In genomic region chr14:21308479-21309237, GRCh38 we compare ENCODE assay signal across 8 cellular contexts.
DNase-seq lines count a peak whose midpoint lies in the region; ATAC-seq and TF ChIP-seq lines count a peak whose summit lies in the region.

No MANE protein-coding gene starts in this region.

- no peak for TF ChIP-seq CTCF in foreskin fibroblast (IDR thresholded peaks at IDR 0.05; ENCODE audit: low read depth, low read length)

- no peak overlapping the region for H3K27ac ChIP-seq in stomach smooth muscle (ENCODE audit: low read length)

- H3K4me1 ChIP-seq in NT2/D1 (ENCODE audit: insufficient read depth, insufficient read length) (no peaks in the 10 kb centered on the region), neuron (ENCODE audit: insufficient read depth, low read length) (peaks cover 6% of the 10 kb centered on the region), stomach smooth muscle (ENCODE audit: control insufficient read depth, insufficient read depth, low read length) (no peaks in the 10 kb centered on the region)

- DNase-seq in Ammon's horn (ENCODE audit: low spot score) (peak; percentile 85), GM19240 (ENCODE audit: insufficient read length, low spot score) (peak; percentile 51), NT2/D1 (ENCODE audit: low read depth, low spot score) (peak; percentile 92), foreskin fibroblast (peak; percentile 19 to 71)
- DNase-seq in activated T-helper 9 cell treated with anti-CD3 and anti-CD28 coated beads, Interleukin-2, amount 50 U/mL, for 16 hours (ENCODE audit: low read depth): peak; percentile 70

- H3K9me3 ChIP-seq in NT2/D1 (ENCODE audit: insufficient read depth, low read length): no peaks in the 10 kb centered on the region
- H3K9me3 ChIP-seq in neuron (ENCODE audit: low read length): no peaks in the 10 kb centered on the region
- H3K9me3 ChIP-seq in stomach smooth muscle (ENCODE audit: control insufficient read depth in 2 of 2, low read length in 2 of 2): no peaks in the 10 kb centered on the region

- H3K4me3 ChIP-seq in NT2/D1 (ENCODE audit: insufficient read length, low read depth): peak overlapping the region; percentile 55
- peak overlapping the region in 1 of 2 donors; percentile 17 for H3K4me3 ChIP-seq in foreskin fibroblast (ENCODE audit: low read depth in 1 of 2, low read length in 2 of 2)
- H3K4me3 ChIP-seq in neuron (ENCODE audit: low read length): peak overlapping the region; percentile 17
- H3K4me3 ChIP-seq in stomach smooth muscle (ENCODE audit: low read length in 2 of 2): peak overlapping the region; percentile 16 to 35

- H2AFZ ChIP-seq in neuron (ENCODE audit: low read depth, low read length): peak overlapping the region; percentile 93

- peak; percentile 88 for ATAC-seq in HG03460 (IDR thresholded peaks at IDR 0.05; ENCODE audit: unreplicated experiment)

- H3K9ac ChIP-seq in NT2/D1 (ENCODE audit: insufficient read length, low read depth) (peak overlapping the region; percentile 93), stomach smooth muscle (ENCODE audit: low read length in 2 of 2) (peak overlapping the region in 1 of 2 donors; percentile 6)

- H3K27me3 ChIP-seq in NT2/D1 (ENCODE audit: insufficient read depth, insufficient read length) (no peaks in the 10 kb centered on the region), neuron (ENCODE audit: insufficient read depth, low read length) (no peaks in the 10 kb centered on the region), stomach smooth muscle (ENCODE audit: control insufficient read depth in 1 of 2, insufficient read depth in 2 of 2, low read length in 2 of 2) (peaks cover 3 to 9% of the 10 kb centered on the region in 2 donors)

- no peaks in the 10 kb centered on the region for H3K36me3 ChIP-seq in NT2/D1 (ENCODE audit: insufficient read depth, insufficient read length, low read length)
- H3K36me3 ChIP-seq in neuron (ENCODE audit: insufficient read depth, low read length): no peaks in the 10 kb centered on the region
- no peaks in the 10 kb centered on the region for H3K36me3 ChIP-seq in stomach smooth muscle (ENCODE audit: control insufficient read depth in 2 of 2, insufficient read depth in 2 of 2, low read length in 2 of 2)
